In the genomic region with DNA sequence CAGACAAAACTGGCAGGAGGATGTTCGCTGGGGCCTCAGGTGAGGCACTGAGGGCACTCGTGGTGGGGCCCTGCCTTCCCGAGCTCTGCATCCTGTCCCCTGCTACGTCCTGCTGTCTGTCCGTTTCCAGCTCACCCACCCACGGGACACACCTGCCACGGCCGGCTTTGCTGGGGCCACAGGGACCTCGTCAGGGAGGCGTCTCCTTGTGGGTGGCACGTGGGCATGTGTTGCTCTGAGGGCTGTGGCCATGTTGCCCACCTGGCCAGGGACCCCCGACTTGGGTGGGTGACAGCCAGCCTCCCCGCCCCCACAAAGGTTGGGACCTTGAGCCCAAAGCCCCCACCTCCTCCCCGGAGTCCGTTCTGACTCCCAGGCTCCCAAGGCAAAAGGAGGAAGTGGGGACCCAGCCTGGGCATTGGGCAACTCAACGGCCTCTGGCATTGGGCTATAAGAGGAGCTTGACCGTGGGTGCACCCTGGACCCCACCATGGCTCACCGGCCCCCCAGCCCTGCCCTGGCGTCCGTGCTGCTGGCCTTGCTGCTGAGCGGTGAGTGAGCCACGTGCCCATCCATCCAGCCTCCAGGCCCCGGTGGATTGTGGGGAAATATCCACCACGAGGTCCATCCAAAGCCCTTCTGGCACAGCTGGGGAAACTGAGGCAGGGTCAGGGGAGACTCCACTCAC, we compare ENCODE assay signal across 27 cellular contexts. TPM values are rescaled to one million over a fixed set of nuclear protein-coding genes. Genes with fewer than 3 reads are reported as not detected.
A peak's percentile ranks its signal among the peaks of the same experiment; 100 is the strongest.
DNase-seq lines count a peak whose midpoint lies in the region; ATAC-seq, FAIRE-seq and TF ChIP-seq lines count a peak whose summit lies in the region.
"Had no signal": no experiment of that assay in that cellular context is flagged by ENCODE, and none has a peak within 500 bp of the region (broad histone marks: within the 10 kb centered on the region; RNA-seq: fewer than 3 reads in every experiment).

A gene with protein sequence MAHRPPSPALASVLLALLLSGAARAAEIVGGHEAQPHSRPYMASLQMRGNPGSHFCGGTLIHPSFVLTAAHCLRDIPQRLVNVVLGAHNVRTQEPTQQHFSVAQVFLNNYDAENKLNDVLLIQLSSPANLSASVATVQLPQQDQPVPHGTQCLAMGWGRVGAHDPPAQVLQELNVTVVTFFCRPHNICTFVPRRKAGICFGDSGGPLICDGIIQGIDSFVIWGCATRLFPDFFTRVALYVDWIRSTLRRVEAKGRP (plus strand): TSS at position 481 of the 688 bp plus-strand sequence. CDS start 10 bp downstream, at position 491.

- no peak within 1 kb of the TSS for H3K4me3 ChIP-seq in K562
- H3K4me3 ChIP-seq: esophagus squamous epithelium, HAP-1, pancreas, transverse colon had no signal

- H3K4me1 Mint-ChIP-seq in progenitor cell of endocrine pancreas (ENCODE audit: low read depth): no peaks in the 10 kb centered on the region

- ATAC-seq in K562: no peak
- ATAC-seq: left ventricle myocardium superior, sciatic nerve had no signal

- TF ChIP-seq POLR2A in K562 (conservative IDR thresholded peaks at IDR 0.05): no peak

- peak within 1 kb of the TSS; percentile 34 for H3K27ac Mint-ChIP-seq in progenitor cell of endocrine pancreas

- H3K9me3 ChIP-seq in K562 (replicated peaks; ENCODE audit: control insufficient read depth, insufficient read depth, low read depth, low read length): no peaks in the 10 kb centered on the region
- H3K9me3 ChIP-seq: BE2C, esophagus squamous epithelium, HAP-1, pancreas, transverse colon had no signal

- H3K36me3 ChIP-seq in K562 (ENCODE audit: control insufficient read depth, insufficient read depth, low read length): no peaks in the 10 kb centered on the region
- H3K36me3 ChIP-seq: BE2C, esophagus squamous epithelium, HAP-1, pancreas, transverse colon had no signal

- H3K4me1 ChIP-seq in K562 (replicated peaks in 1 of 2; ENCODE audit: control insufficient read depth in 2 of 2, insufficient read depth in 2 of 2, low read length in 2 of 2): peaks cover 5 to 45% of the 10 kb centered on the region in 2 experiments
- H3K4me1 ChIP-seq: BE2C had no signal

- H3K9me1 ChIP-seq in K562 (ENCODE audit: control insufficient read depth, insufficient read depth, low read length): no peaks in the 10 kb centered on the region

- CTCF ChIA-PET in K562 (lab: Yijun Ruan, JAX; ENCODE audit: low intra/inter-chr PET ratio): no interaction called here

- no peaks in the 10 kb centered on the region for H3K9me3 Mint-ChIP-seq in progenitor cell of endocrine pancreas (ENCODE audit: low read depth)

- POLR2A ChIA-PET in K562 (lab: Yijun Ruan, JAX): interaction anchor here (0.6 to 0.8 kb wide), 3 partner anchors 14 to 52 kb away, joined by 3 to 4 read pairs (median 3); no protein-coding TSS in a partner anchor

- in situ Hi-C loops in K562 (cut with MboI): no loop called here

- DNase-seq in SIG-M5 treated with dmso at 0.1 percent for 504 hours (lab: John Stamatoyannopoulos, UW; ENCODE audit: unreplicated experiment): peak; percentile 79
- DNase-seq in SIG-M5 (lab: John Stamatoyannopoulos, UW): no peak
- peak; percentile 45 to 50 for DNase-seq in Kasumi-1 (lab: John Stamatoyannopoulos, UW)
- DNase-seq in K562 (ENCODE audit: extremely low read depth in 1 of 4, low spot score in 3 of 4): no peak
- no peak for DNase-seq in progenitor cell of endocrine pancreas (ENCODE audit: low spot score, unreplicated experiment)
- DNase-seq in NCI-H2227 (lab: John Stamatoyannopoulos, UW; ENCODE audit: unreplicated experiment): no peak
- no peak for DNase-seq in hippocampal formation (lab: John Stamatoyannopoulos, UW)
- no peak for DNase-seq in DMS 273 (lab: John Stamatoyannopoulos, UW; ENCODE audit: unreplicated experiment)
- DNase-seq: activated T-cell treated with anti-CD3 and anti-CD28 coated beads for 4 hours; amygdala; BE2C; DMS153; esophagus squamous epithelium; left ventricle myocardium superior; NCI-H1694; NCI-H2227 treated with DMSO at 0.1 percent for 48 hours; NCI-H82; pancreas; stimulated activated naive CD4-positive, alpha-beta T cell; T-helper 1 cell; transverse colon had no signal

- H4K20me1 ChIP-seq in K562 (replicated peaks; ENCODE audit: control insufficient read depth, insufficient read depth, low read length): no peaks in the 10 kb centered on the region

- H3K27me3 Mint-ChIP-seq in progenitor cell of endocrine pancreas: peaks cover 31% of the 10 kb centered on the region

- H3K9ac ChIP-seq in K562 (ENCODE audit: insufficient read depth in 1 of 2, low read depth in 2 of 2, low read length in 2 of 2): peak within 1 kb of the TSS in 1 of 2 experiments; percentile 52; a peak in 2 of 4 replicates

- no peak for TF ChIP-seq CTCF in K562 (IDR thresholded peaks at IDR 0.05 in 2 of 3, conservative IDR thresholded peaks at IDR 0.05 in 1 of 3; ENCODE audit: insufficient read depth in 2 of 3, low read depth in 1 of 3, low read length in 3 of 3)
- no peak for TF ChIP-seq CTCF in progenitor cell of endocrine pancreas (IDR thresholded peaks at IDR 0.05; ENCODE audit: unreplicated experiment)

- H2AFZ ChIP-seq in K562 (ENCODE audit: low read depth, low read length): no peak within 1 kb of the TSS

- 63% methylated on average over 21 of the region's 24 CpGs for WGBS in K562 (ENCODE audit: insufficient coverage, low coverage, missing lambda C conversion rate)

- intact Hi-C loops in K562 (cut with micrococcal nuclease): no loop called here

- no peak for FAIRE-seq in K562 (lab: Jason Lieb, UNC)
- FAIRE-seq: pancreas, RCC 7860 had no signal

- no TSS peak for BruUV-seq in K562 (replicated peaks; lab: Mats Ljungman, UMichigan)

- no peak for TF ChIP-seq RAD21 in K562 (CRISPR knock-in tag; conservative IDR thresholded peaks at IDR 0.05 in 1 of 2, IDR thresholded peaks at IDR 0.05 in 1 of 2)

- H3K4me2 ChIP-seq in K562 (ENCODE audit: insufficient read depth, low read length): no peak within 1 kb of the TSS

- no peak within 1 kb of the TSS for H3K4me3 Mint-ChIP-seq in progenitor cell of endocrine pancreas (ENCODE audit: low read depth)

- no peaks in the 10 kb centered on the region for H3K79me2 ChIP-seq in K562 (ENCODE audit: control insufficient read depth, insufficient read depth, low read length)

- no peaks in the 10 kb centered on the region for H3K27me3 ChIP-seq in K562 (ENCODE audit: control insufficient read depth in 2 of 2, insufficient read depth in 2 of 2, low read length in 2 of 2)
- H3K27me3 ChIP-seq: pancreas had no signal

- H3K36me3 Mint-ChIP-seq in progenitor cell of endocrine pancreas (ENCODE audit: insufficient read depth): peaks cover 2% of the 10 kb centered on the region

- no peak within 1 kb of the TSS for H3K27ac ChIP-seq in K562 (ENCODE audit: extremely low read depth, low read depth, low read length)
- H3K27ac ChIP-seq: 22Rv1, esophagus squamous epithelium, pancreas, transverse colon, VCaP had no signal

- no peak for TF ChIP-seq EP300 in K562 (IDR thresholded peaks at IDR 0.05; ENCODE audit: low read length)

TF ChIP-seq in K562, 482 proteins besides CTCF, POLR2A, EP300 and RAD21 (continues in another document):
- TF ChIP-seq NUFIP1 (IDR thresholded peaks at IDR 0.05; ENCODE audit: partially characterized antibody): no peak
- TF ChIP-seq, protein P1, sequence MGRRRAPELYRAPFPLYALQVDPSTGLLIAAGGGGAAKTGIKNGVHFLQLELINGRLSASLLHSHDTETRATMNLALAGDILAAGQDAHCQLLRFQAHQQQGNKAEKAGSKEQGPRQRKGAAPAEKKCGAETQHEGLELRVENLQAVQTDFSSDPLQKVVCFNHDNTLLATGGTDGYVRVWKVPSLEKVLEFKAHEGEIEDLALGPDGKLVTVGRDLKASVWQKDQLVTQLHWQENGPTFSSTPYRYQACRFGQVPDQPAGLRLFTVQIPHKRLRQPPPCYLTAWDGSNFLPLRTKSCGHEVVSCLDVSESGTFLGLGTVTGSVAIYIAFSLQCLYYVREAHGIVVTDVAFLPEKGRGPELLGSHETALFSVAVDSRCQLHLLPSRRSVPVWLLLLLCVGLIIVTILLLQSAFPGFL (CRISPR knock-in tag; IDR thresholded peaks at IDR 0.05): no peak
- TF ChIP-seq KLF6 (CRISPR knock-in tag; IDR thresholded peaks at IDR 0.05; ENCODE audit: borderline replicate concordance): no peak
- TF ChIP-seq, protein P2, sequence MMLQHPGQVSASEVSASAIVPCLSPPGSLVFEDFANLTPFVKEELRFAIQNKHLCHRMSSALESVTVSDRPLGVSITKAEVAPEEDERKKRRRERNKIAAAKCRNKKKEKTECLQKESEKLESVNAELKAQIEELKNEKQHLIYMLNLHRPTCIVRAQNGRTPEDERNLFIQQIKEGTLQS (IDR thresholded peaks at IDR 0.05): no peak
- TF ChIP-seq, protein P2 (CRISPR knock-in tag; conservative IDR thresholded peaks at IDR 0.05): no peak
- peak; percentile 78 for TF ChIP-seq SPI1 (IDR thresholded peaks at IDR 0.05; ENCODE audit: borderline replicate concordance, low read depth, low read length)
- TF ChIP-seq TCF7L2 (IDR thresholded peaks at IDR 0.05; ENCODE audit: low read depth, low read length): no peak
- 0 out of 2 replicates have a peak, but pooled peaks have one; percentile 14 for TF ChIP-seq HNRNPL (IDR thresholded peaks at IDR 0.05; ENCODE audit: low read depth, low read length)
- no peak for TF ChIP-seq EHMT2 (IDR thresholded peaks at IDR 0.05)

RNA-seq across cellular contexts. Expression of the gene that starts here (rescaled TPM):
- total RNA-seq in K562 (2011; cell fraction: chromatin; rRNA removed; ENCODE audit: low replicate concordance): not detected in 2 replicates
- total RNA-seq in K562 (2011; cell fraction: nucleolus; rRNA removed): 0.50 TPM in 1 of 2 replicates, not detected in the other
- 0.37 TPM in 1 of 2 replicates, not detected in the other for total RNA-seq in K562 (2011; cell fraction: nucleoplasm; rRNA removed)
- total RNA-seq in K562 (2014; rRNA removed) (0.14 and 0.69 TPM in 2 replicates), K562 (2014; rRNA removed; fragmentation: Illumina TruSeq; extraction: Trizol) (0.19 TPM in 1 of 2 replicates, not detected in the other), K562 (2015; rRNA removed; fragmentation: Illumina TruSeq; extraction: Trizol) (0.36 and 0.41 TPM in 2 replicates), K562 (2021) (0.60 and 0.86 TPM in 2 replicates), progenitor cell of endocrine pancreas (not detected in 2 replicates)
- polyA plus RNA-seq in K562 (2011; rRNA removed) (0.60 and 1.4 TPM in 2 replicates), K562 (2014; fragmentation: Illumina TruSeq; extraction: Trizol) (0.25 and 0.43 TPM in 2 replicates), K562 (2014; fragmentation: Nextera tagmentation; extraction: Ambion mirVana) (not detected), K562 (2014; rRNA removed) (0.50 TPM in 1 of 2 replicates, not detected in the other)
- 3.3 and 5.8 TPM in 2 replicates for polyA plus RNA-seq in K562 (2011; cell fraction: cytosol; rRNA removed)
- polyA plus RNA-seq in K562 (2011; cell fraction: nucleus; rRNA removed): 1.3 and 1.6 TPM in 2 replicates
- polyA plus RNA-seq in K562 (2012): 0.55 and 1.3 TPM in 2 replicates
- not detected in 2 replicates for polyA minus RNA-seq in K562 (2011; rRNA and poly(A)+ RNA removed)
- 1.4 TPM in 1 of 2 replicates, not detected in the other for polyA minus RNA-seq in K562 (2011; cell fraction: cytosol; rRNA and poly(A)+ RNA removed)
- not detected in 2 replicates for polyA minus RNA-seq in K562 (2011; cell fraction: nucleus; rRNA and poly(A)+ RNA removed)
- total RNA-seq: esophagus squamous epithelium, left ventricle myocardium superior, M059J, transverse colon had no signal

Comparison
In these comparisons a context has a peak if more than half of its experiments do, and no peak if none do; other contexts are left out.
1. DNase-seq: peak in SIG-M5 treated with dmso at 0.1 percent for 504 hours (single experiment) and Kasumi-1 (2 of 2); none in SIG-M5 (single experiment), K562 (0 of 4), progenitor cell of endocrine pancreas (single experiment), NCI-H2227 (single experiment), hippocampal formation (0 of 2) and DMS 273 (single experiment).